8 cellular contexts compared by ENCODE assay signal in genomic region chr12:49264873-49265792, GRCh38. TPM values are rescaled to one million over a fixed set of nuclear protein-coding genes. Genes with fewer than 3 reads are reported as not detected.
DNase-seq lines count a peak whose midpoint lies in the region; ATAC-seq lines count a peak whose summit lies in the region.

TSS of gene TUBA1C (plus strand) at chr12:49265082. CDS start at chr12:49265182, 100 bp downstream.

- CTCF ChIA-PET in activated CD4-positive, alpha-beta T cell treated with anti-CD3 and anti-CD28 coated beads, Interleukin-2, amount 10 ng/mL, durations not matched to agents 7 days and 5 days (lab: Charles Lee): interaction anchor here (0.6 to 2.5 kb wide), 11 partner anchors 11 to 282 kb away, joined by 3 to 10 read pairs (median 4); partner anchors contain the start of genes PRPH and SPATS2

- ATAC-seq in HG03439 (IDR thresholded peaks at IDR 0.05; ENCODE audit: unreplicated experiment) (peak; percentile 84), left lobe of liver (peak; percentile 90)

- peak within 1 kb of the TSS; percentile 98 for H3K4me3 Mint-ChIP-seq in activated CD4-positive, alpha-beta T cell treated with anti-CD3 and anti-CD28 coated beads, Interleukin-2, amount 10 ng/mL, durations not matched to agents 7 days and 5 days

- no peaks in the 10 kb centered on the region for H3K27me3 Mint-ChIP-seq in activated CD4-positive, alpha-beta T cell treated with anti-CD3 and anti-CD28 coated beads, Interleukin-2, amount 10 ng/mL, durations not matched to agents 7 days and 5 days

- no peaks in the 10 kb centered on the region for H3K9me3 Mint-ChIP-seq in activated CD4-positive, alpha-beta T cell treated with anti-CD3 and anti-CD28 coated beads, Interleukin-2, amount 10 ng/mL, durations not matched to agents 7 days and 5 days

- peak within 1 kb of the TSS; percentile 99 for H3K27ac Mint-ChIP-seq in activated CD4-positive, alpha-beta T cell treated with anti-CD3 and anti-CD28 coated beads, Interleukin-2, amount 10 ng/mL, durations not matched to agents 7 days and 5 days

- DNase-seq in Ammon's horn (ENCODE audit: low spot score) (peak; percentile 72), GM19238 (ENCODE audit: insufficient read length, low spot score) (peak; percentile 96), NCI-H510A treated with DMSO at 0.1 percent for 48 hours (lab: John Stamatoyannopoulos, UW) (peak; percentile 90), dedifferentiated amniotic fluid mesenchymal stem cell (ENCODE audit: extremely low spot score) (peak; percentile 84), left lobe of liver (ENCODE audit: low spot score) (peak; percentile 97)
- DNase-seq in activated CD4-positive, alpha-beta T cell treated with anti-CD3 and anti-CD28 coated beads, Interleukin-2, amount 10 ng/mL, durations not matched to agents 7 days and 5 days: peak; percentile 92
- DNase-seq in stimulated activated CD4-positive, alpha-beta T cell treated with anti-CD3 and anti-CD28 coated beads, Interleukin-2, amount 100 ng/mL, for 4 hours (ENCODE audit: low read depth): peak; percentile 83

- POLR2A ChIA-PET in activated CD4-positive, alpha-beta T cell treated with anti-CD3 and anti-CD28 coated beads, Interleukin-2, amount 10 ng/mL, durations not matched to agents 7 days and 5 days (lab: Charles Lee): no interaction called here

- peaks cover 41% of the 10 kb centered on the region for H3K36me3 Mint-ChIP-seq in activated CD4-positive, alpha-beta T cell treated with anti-CD3 and anti-CD28 coated beads, Interleukin-2, amount 10 ng/mL, durations not matched to agents 7 days and 5 days (ENCODE audit: low read depth)

- H3K4me1 Mint-ChIP-seq in activated CD4-positive, alpha-beta T cell treated with anti-CD3 and anti-CD28 coated beads, Interleukin-2, amount 10 ng/mL, durations not matched to agents 7 days and 5 days: peaks cover 52% of the 10 kb centered on the region

RNA-seq across cellular contexts. Expression of gene TUBA1C, which starts in this region (rescaled TPM):
- total RNA-seq in activated CD4-positive, alpha-beta T cell treated with anti-CD3 and anti-CD28 coated beads, Interleukin-2, amount 10 ng/mL, durations not matched to agents 7 days and 5 days: 100 to 1,000 TPM; 246 to 278 TPM
- total RNA-seq in left lobe of liver: 54.9 TPM

Comparison
In these comparisons a context has a peak if more than half of its experiments do, and no peak if none do; other contexts are left out.
1. Peak in every context shown above with its lines: DNase-seq and ATAC-seq.